In genomic region chrX:8201896-8202331, GRCh38 we compare ENCODE assay signal across 22 cellular contexts. TPM values are rescaled to one million over a fixed set of nuclear protein-coding genes. Genes with fewer than 3 reads are reported as not detected.
A peak's percentile ranks its signal among the peaks of the same experiment; 100 is the strongest.
DNase-seq lines count a peak whose midpoint lies in the region; ATAC-seq and TF ChIP-seq lines count a peak whose summit lies in the region.
"Had no signal": no experiment of that assay in that cellular context is flagged by ENCODE, and none has a peak within 500 bp of the region (broad histone marks: within the 10 kb centered on the region; RNA-seq: fewer than 3 reads in every experiment).

No MANE protein-coding gene starts in this region.

- no peak overlapping the region for H3K27ac ChIP-seq in SJSA1
- H3K27ac ChIP-seq: prostate gland, transverse colon had no signal

- POLR2A ChIA-PET in WTC11 (lab: Charles Lee): no interaction called here

- H3K4me3 ChIP-seq in SJSA1 (no peak overlapping the region), fibroblast of the aortic adventitia (ENCODE audit: low read depth, low read length) (no peak overlapping the region)
- H3K4me3 ChIP-seq: prostate gland, transverse colon had no signal

- no peaks in the 10 kb centered on the region for H3K36me3 Mint-ChIP-seq in WTC11
- H3K36me3 Mint-ChIP-seq: CD14-positive monocyte; stimulated activated naive B cell treated with anti-CD40 and anti-IgM and Interleukin-4, amounts not matched to agents 10 μg/mL and 1 μg/mL and 100 μg/mL, for 72 hours had no signal

- CTCF ChIA-PET in WTC11 (lab: Charles Lee): interaction anchor here (0.5 to 1.6 kb wide), 2 partner anchors 96 to 537 kb away, joined by 3 to 4 read pairs; no protein-coding TSS in a partner anchor

- TF ChIP-seq CTCF in fibroblast of the aortic adventitia (IDR thresholded peaks at IDR 0.05; ENCODE audit: insufficient read depth, low read length) (no peak), WTC11 (IDR thresholded peaks at IDR 0.05) (no peak)

- H3K4me3 Mint-ChIP-seq in WTC11: no peak overlapping the region
- H3K4me3 Mint-ChIP-seq: CD14-positive monocyte; naive thymus-derived CD8-positive, alpha-beta T cell; stimulated activated naive B cell treated with anti-CD40 and anti-IgM and Interleukin-4, amounts not matched to agents 10 μg/mL and 1 μg/mL and 100 μg/mL, for 72 hours had no signal

- H3K27me3 ChIP-seq in SJSA1 (replicated peaks): no peaks in the 10 kb centered on the region
- H3K27me3 ChIP-seq: transverse colon had no signal

- no peaks in the 10 kb centered on the region for H3K9me3 Mint-ChIP-seq in WTC11

- peaks cover 13% of the 10 kb centered on the region for H3K4me1 Mint-ChIP-seq in WTC11
- H3K4me1 Mint-ChIP-seq: CD14-positive monocyte; naive thymus-derived CD8-positive, alpha-beta T cell; stimulated activated naive B cell treated with anti-CD40 and anti-IgM and Interleukin-4, amounts not matched to agents 10 μg/mL and 1 μg/mL and 100 μg/mL, for 72 hours had no signal

- H3K9me3 ChIP-seq in SJSA1 (replicated peaks): no peaks in the 10 kb centered on the region
- H3K9me3 ChIP-seq: prostate gland, transverse colon had no signal

- DNase-seq in A172 (ENCODE audit: low spot score) (peak; percentile 22), SJSA1 (ENCODE audit: low read depth in 1 of 2, low spot score in 2 of 2) (peak; percentile 15 to 41), fibroblast of the aortic adventitia (ENCODE audit: low read depth) (peak; percentile 5), medulla oblongata (ENCODE audit: extremely low spot score) (peak; percentile 65), WTC11 (ENCODE audit: low spot score) (no peak)
- DNase-seq: activated CD4-positive, alpha-beta T cell treated with anti-CD3 and anti-CD28 coated beads for 48 hours; activated gamma-delta T cell; amniotic stem cell; DMS53; mammary epithelial cell; naive thymus-derived CD8-positive, alpha-beta T cell; NCI-H2081 treated with DMSO at 0.1 percent for 48 hours; stimulated activated naive B cell treated with anti-CD40 and anti-IgM and Interleukin-4, amounts not matched to agents 10 μg/mL and 1 μg/mL and 100 μg/mL, for 72 hours; transverse colon had no signal

- no peaks in the 10 kb centered on the region for H3K36me3 ChIP-seq in SJSA1
- H3K36me3 ChIP-seq: prostate gland, transverse colon had no signal

- TF ChIP-seq POLR2A in GM18505 (IDR thresholded peaks at IDR 0.05; ENCODE audit: borderline replicate concordance, extremely low read depth, insufficient read depth, insufficient read length): no peak

- no peaks in the 10 kb centered on the region for H3K27me3 Mint-ChIP-seq in WTC11 (ENCODE audit: low read depth)
- H3K27me3 Mint-ChIP-seq: naive thymus-derived CD8-positive, alpha-beta T cell; stimulated activated naive B cell treated with anti-CD40 and anti-IgM and Interleukin-4, amounts not matched to agents 10 μg/mL and 1 μg/mL and 100 μg/mL, for 72 hours had no signal

- H3K4me1 ChIP-seq in SJSA1 (replicated peaks): no peaks in the 10 kb centered on the region; the same call in 1 of the 2 replicates
- H3K4me1 ChIP-seq: prostate gland, transverse colon had no signal

- ATAC-seq in WTC11 (no peak), HG03097 (IDR thresholded peaks at IDR 0.05; ENCODE audit: low FRiP score, unreplicated experiment) (no peak), GM18520 (IDR thresholded peaks at IDR 0.05; ENCODE audit: unreplicated experiment) (no peak), GM18505 (IDR thresholded peaks at IDR 0.05; ENCODE audit: unreplicated experiment) (no peak)
- ATAC-seq: naive thymus-derived CD8-positive, alpha-beta T cell; stimulated activated naive B cell treated with anti-CD40 and anti-IgM and Interleukin-4, amounts not matched to agents 10 μg/mL and 1 μg/mL and 100 μg/mL, for 72 hours had no signal

- H3K27ac Mint-ChIP-seq in WTC11: no peak overlapping the region
- H3K27ac Mint-ChIP-seq: CD14-positive monocyte; naive thymus-derived CD8-positive, alpha-beta T cell; stimulated activated naive B cell treated with anti-CD40 and anti-IgM and Interleukin-4, amounts not matched to agents 10 μg/mL and 1 μg/mL and 100 μg/mL, for 72 hours had no signal

TF ChIP-seq in WTC11, 78 proteins besides CTCF, POLR2A, EP300 and RAD21 (continues in another document):
- TF ChIP-seq RORB (CRISPR knock-in tag; IDR thresholded peaks at IDR 0.05) (no peak), PRDM15 (CRISPR knock-in tag; IDR thresholded peaks at IDR 0.05) (no peak), CDX4 (CRISPR knock-in tag; IDR thresholded peaks at IDR 0.05; ENCODE audit: borderline replicate concordance) (no peak), ESRRA (CRISPR knock-in tag; IDR thresholded peaks at IDR 0.05; ENCODE audit: borderline replicate concordance) (no peak), NFE2L1 (CRISPR knock-in tag; IDR thresholded peaks at IDR 0.05) (no peak), NFYB (CRISPR knock-in tag; conservative IDR thresholded peaks at IDR 0.05; ENCODE audit: low read depth) (no peak), FOXJ3 (CRISPR knock-in tag; IDR thresholded peaks at IDR 0.05; ENCODE audit: borderline replicate concordance) (no peak)
- TF ChIP-seq, protein P1, sequence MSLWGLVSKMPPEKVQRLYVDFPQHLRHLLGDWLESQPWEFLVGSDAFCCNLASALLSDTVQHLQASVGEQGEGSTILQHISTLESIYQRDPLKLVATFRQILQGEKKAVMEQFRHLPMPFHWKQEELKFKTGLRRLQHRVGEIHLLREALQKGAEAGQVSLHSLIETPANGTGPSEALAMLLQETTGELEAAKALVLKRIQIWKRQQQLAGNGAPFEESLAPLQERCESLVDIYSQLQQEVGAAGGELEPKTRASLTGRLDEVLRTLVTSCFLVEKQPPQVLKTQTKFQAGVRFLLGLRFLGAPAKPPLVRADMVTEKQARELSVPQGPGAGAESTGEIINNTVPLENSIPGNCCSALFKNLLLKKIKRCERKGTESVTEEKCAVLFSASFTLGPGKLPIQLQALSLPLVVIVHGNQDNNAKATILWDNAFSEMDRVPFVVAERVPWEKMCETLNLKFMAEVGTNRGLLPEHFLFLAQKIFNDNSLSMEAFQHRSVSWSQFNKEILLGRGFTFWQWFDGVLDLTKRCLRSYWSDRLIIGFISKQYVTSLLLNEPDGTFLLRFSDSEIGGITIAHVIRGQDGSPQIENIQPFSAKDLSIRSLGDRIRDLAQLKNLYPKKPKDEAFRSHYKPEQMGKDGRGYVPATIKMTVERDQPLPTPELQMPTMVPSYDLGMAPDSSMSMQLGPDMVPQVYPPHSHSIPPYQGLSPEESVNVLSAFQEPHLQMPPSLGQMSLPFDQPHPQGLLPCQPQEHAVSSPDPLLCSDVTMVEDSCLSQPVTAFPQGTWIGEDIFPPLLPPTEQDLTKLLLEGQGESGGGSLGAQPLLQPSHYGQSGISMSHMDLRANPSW (CRISPR knock-in tag; conservative IDR thresholded peaks at IDR 0.05; ENCODE audit: low read depth): no peak
- TF ChIP-seq, protein P2, sequence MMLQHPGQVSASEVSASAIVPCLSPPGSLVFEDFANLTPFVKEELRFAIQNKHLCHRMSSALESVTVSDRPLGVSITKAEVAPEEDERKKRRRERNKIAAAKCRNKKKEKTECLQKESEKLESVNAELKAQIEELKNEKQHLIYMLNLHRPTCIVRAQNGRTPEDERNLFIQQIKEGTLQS (CRISPR knock-in tag; conservative IDR thresholded peaks at IDR 0.05): no peak
- TF ChIP-seq, protein P3, sequence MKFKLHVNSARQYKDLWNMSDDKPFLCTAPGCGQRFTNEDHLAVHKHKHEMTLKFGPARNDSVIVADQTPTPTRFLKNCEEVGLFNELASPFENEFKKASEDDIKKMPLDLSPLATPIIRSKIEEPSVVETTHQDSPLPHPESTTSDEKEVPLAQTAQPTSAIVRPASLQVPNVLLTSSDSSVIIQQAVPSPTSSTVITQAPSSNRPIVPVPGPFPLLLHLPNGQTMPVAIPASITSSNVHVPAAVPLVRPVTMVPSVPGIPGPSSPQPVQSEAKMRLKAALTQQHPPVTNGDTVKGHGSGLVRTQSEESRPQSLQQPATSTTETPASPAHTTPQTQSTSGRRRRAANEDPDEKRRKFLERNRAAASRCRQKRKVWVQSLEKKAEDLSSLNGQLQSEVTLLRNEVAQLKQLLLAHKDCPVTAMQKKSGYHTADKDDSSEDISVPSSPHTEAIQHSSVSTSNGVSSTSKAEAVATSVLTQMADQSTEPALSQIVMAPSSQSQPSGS (CRISPR knock-in tag; IDR thresholded peaks at IDR 0.05; ENCODE audit: borderline replicate concordance, low read depth): no peak

RNA-seq across cellular contexts. Expression of gene VCX2, which starts 30.8 kb away (rescaled TPM):
- not detected in 2 replicates for total RNA-seq in A172 (2014; rRNA removed; shearing (Covaris generic))
- total RNA-seq in SJSA1 (2014; rRNA removed; shearing (Covaris generic)): not detected in 2 replicates
- total RNA-seq in fibroblast of the aortic adventitia (ENCODE audit: low replicate concordance) (not detected in 2 replicates), WTC11 (2021) (not detected in 3 replicates)
- total RNA-seq: A673; endothelial cell of umbilical vein; glomerular endothelial cell; mammary epithelial cell; naive thymus-derived CD8-positive, alpha-beta T cell; transverse colon had no signal
